29 cellular contexts compared by ENCODE assay signal in the genomic region with DNA sequence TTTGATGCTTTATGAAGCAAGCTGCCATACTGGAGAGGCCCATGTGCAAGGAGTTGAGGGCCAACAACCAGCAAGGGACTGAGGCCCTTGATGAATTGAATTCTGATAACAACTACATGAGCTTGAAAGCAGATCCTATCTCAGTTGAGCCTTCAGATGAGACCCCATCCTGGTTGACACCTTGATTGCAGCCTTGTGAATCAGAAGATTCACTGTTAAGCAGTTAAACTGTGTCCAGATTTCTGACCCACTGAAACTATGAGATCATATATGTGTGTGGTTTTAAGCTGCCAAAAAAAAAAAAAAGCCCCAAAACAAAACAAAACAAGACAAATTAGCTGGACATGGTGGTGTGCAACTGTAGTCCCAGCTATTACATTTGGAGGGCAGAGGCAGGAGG. TPM values are rescaled to one million over a fixed set of nuclear protein-coding genes. Genes with fewer than 3 reads are reported as not detected.
"Had no signal": no experiment of that assay in that cellular context is flagged by ENCODE, and none has a peak within 500 bp of the region (broad histone marks: within the 10 kb centered on the region; RNA-seq: fewer than 3 reads in every experiment).

No MANE protein-coding gene starts in this region.

- DNase-seq: activated CD4-positive, alpha-beta T cell treated with anti-CD3 and anti-CD28 coated beads for 36 hours; activated CD4-positive, alpha-beta T cell treated with anti-CD3 and anti-CD28 coated beads, Interleukin-2, amount 10 ng/mL, durations not matched to agents 7 days and 5 days; activated CD4-positive, alpha-beta T cell treated with anti-CD3 and anti-CD28 coated beads, Interleukin-2, amount 50 U/mL, for 48 hours; activated CD8-positive, alpha-beta T cell treated with anti-CD3 and anti-CD28 coated beads, Interleukin-2, amount 10 ng/mL, durations not matched to agents 7 days and 5 days; activated gamma-delta T cell treated with Interleukin-2 at 50 U/mL for 16 hours; activated naive CD4-positive, alpha-beta T cell treated with anti-CD3 and anti-CD28 coated beads for 36 hours; activated T-cell treated with anti-CD3 and anti-CD28 coated beads, Interleukin-2, amount 50 U/mL, for 24 hours; adrenal gland; body of pancreas; Kasumi-1; MG63; NCI-H1048; NCI-H1105 treated with DMSO at 0.1 percent for 48 hours; NCI-H1436; NCI-H1694; NCI-H1930; NCI-H2081 treated with DMSO at 0.1 percent for 48 hours; NCI-H226; NCI-H524 treated with DMSO at 0.1 percent for 48 hours; SHP77; SJCRH30 had no signal

- H3K36me3 ChIP-seq: adrenal gland, breast epithelium, MG63, SJCRH30 had no signal

- ATAC-seq: activated CD4-positive, alpha-beta T cell treated with anti-CD3 and anti-CD28 coated beads for 36 hours; activated CD4-positive, CD25-positive, alpha-beta regulatory T cell treated with anti-CD3 and anti-CD28 coated beads, Interleukin-2, amount 50 U/mL, for 24 hours; activated CD8-positive, alpha-beta T cell treated with anti-CD3 and anti-CD28 coated beads, Interleukin-2, amount 10 ng/mL, durations not matched to agents 7 days and 5 days; activated naive CD4-positive, alpha-beta T cell treated with anti-CD3 and anti-CD28 coated beads, Interleukin-2, amount 50 U/mL, for 72 hours; body of pancreas; Panc1 had no signal

- H3K27me3 ChIP-seq: adrenal gland, body of pancreas, breast epithelium, MG63, SJCRH30 had no signal

- H3K27ac ChIP-seq: adrenal gland, body of pancreas, breast epithelium, SJCRH30, SK-N-MC had no signal

- H3K4me1 ChIP-seq: breast epithelium, SJCRH30 had no signal

- H3K9me3 ChIP-seq: SJCRH30 had no signal

- FAIRE-seq: astrocyte, TTC549 had no signal

- H3K4me3 ChIP-seq: adrenal gland, body of pancreas, breast epithelium, MG63, SJCRH30, SK-N-MC had no signal

RNA-seq across cellular contexts. Expression of gene GPR19, which starts 42.1 kb away (rescaled TPM):
- total RNA-seq: body of pancreas, cardiac septum had no signal
